In the genomic region with DNA sequence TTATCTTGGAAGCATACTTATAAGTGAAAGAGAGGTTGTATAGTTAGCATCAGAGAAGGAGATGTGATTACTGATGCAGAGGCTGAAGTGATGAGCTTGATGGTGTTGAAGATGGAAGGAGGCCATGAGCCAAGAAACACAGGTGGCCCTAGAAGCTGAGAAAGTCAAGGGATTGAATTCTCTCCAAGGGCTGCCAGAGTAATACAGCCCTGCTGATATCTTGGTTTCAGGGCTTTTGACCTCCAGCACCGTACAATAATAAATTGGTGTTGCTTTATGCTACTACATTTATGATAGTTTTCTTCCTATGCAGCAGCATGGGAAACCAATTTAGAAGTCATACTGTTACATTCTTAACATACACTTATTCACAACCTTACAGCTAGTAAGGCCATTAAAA, we compare ENCODE assay signal across 21 cellular contexts.
A peak's percentile ranks its signal among the peaks of the same experiment; 100 is the strongest.
DNase-seq lines count a peak whose midpoint lies in the region; ATAC-seq and TF ChIP-seq lines count a peak whose summit lies in the region.
"Had no signal": no experiment of that assay in that cellular context is flagged by ENCODE, and none has a peak within 500 bp of the region (broad histone marks: within the 10 kb centered on the region; RNA-seq: fewer than 3 reads in every experiment).

No MANE protein-coding gene starts in this region.

- CTCF ChIA-PET in MCF 10A (lab: Yijun Ruan, JAX) = interaction anchor here (0.6 to 1.4 kb wide), 4 partner anchors 23 to 1248 kb away, joined by 3 to 5 read pairs (median 4); no protein-coding TSS in a partner anchor

- H3K4me1 Mint-ChIP-seq in MCF 10A (ENCODE audit: insufficient read depth, unreplicated experiment) (peaks cover 10% of the 10 kb centered on the region), glutamatergic neuron (ENCODE audit: low read depth, unreplicated experiment) (no peaks in the 10 kb centered on the region)
- H3K4me1 Mint-ChIP-seq: B cell had no signal

- TF ChIP-seq POLR2A in breast epithelium (IDR thresholded peaks at IDR 0.05) (no peak), body of pancreas (IDR thresholded peaks at IDR 0.05) (no peak)

- 29 to 46% methylated on average over 1 of the region's 1 CpG for WGBS in body of pancreas, 2 donors

- no peaks in the 10 kb centered on the region for H3K27me3 Mint-ChIP-seq in MCF 10A (ENCODE audit: insufficient read depth, unreplicated experiment)
- peaks cover 3% of the 10 kb centered on the region for H3K27me3 Mint-ChIP-seq in glutamatergic neuron (ENCODE audit: unreplicated experiment)
- H3K27me3 Mint-ChIP-seq: B cell had no signal

- H3K9me3 Mint-ChIP-seq in MCF 10A (ENCODE audit: unreplicated experiment) (no peaks in the 10 kb centered on the region), glutamatergic neuron (ENCODE audit: unreplicated experiment) (peaks cover 5% of the 10 kb centered on the region)

- TF ChIP-seq CTCF in breast epithelium (IDR thresholded peaks at IDR 0.05) (no peak), MCF 10A (IDR thresholded peaks at IDR 0.05; ENCODE audit: unreplicated experiment) (no peak), body of pancreas (IDR thresholded peaks at IDR 0.05) (no peak), glutamatergic neuron (IDR thresholded peaks at IDR 0.05; ENCODE audit: partially characterized antibody, unreplicated experiment) (no peak)

- H3K9me3 ChIP-seq in breast epithelium = no peaks in the 10 kb centered on the region
- no peaks in the 10 kb centered on the region for H3K9me3 ChIP-seq in body of pancreas
- H3K9me3 ChIP-seq: A549, Caco-2 had no signal

- intact Hi-C loops in breast epithelium (cut with DNase I; ENCODE audit: low total_unique reads) = no loop called here
- intact Hi-C loops in MCF 10A (cut with micrococcal nuclease) = no loop called here
- intact Hi-C loops in body of pancreas (cut with DNase I) = no loop called here

- H3K27ac Mint-ChIP-seq in MCF 10A (ENCODE audit: low read depth, unreplicated experiment) (no peak overlapping the region), glutamatergic neuron (ENCODE audit: unreplicated experiment) (no peak overlapping the region)
- H3K27ac Mint-ChIP-seq: B cell; CD4-positive, alpha-beta T cell; CD8-positive, alpha-beta T cell had no signal

- H3K36me3 ChIP-seq in breast epithelium = no peaks in the 10 kb centered on the region
- no peaks in the 10 kb centered on the region for H3K36me3 ChIP-seq in body of pancreas (replicated peaks in 1 of 2; ENCODE audit: insufficient read depth in 1 of 2, low read depth in 2 of 2)
- H3K36me3 ChIP-seq: BLaER1 treated with 17β-estradiol and CSF1 and Interleukin-3, amounts not matched to agents 10 nM and 100 nM had no signal

- H3K27me3 ChIP-seq in breast epithelium (no peaks in the 10 kb centered on the region), body of pancreas (no peaks in the 10 kb centered on the region)
- H3K27me3 ChIP-seq: BLaER1 treated with 17β-estradiol and CSF1 and Interleukin-3, amounts not matched to agents 10 nM and 100 nM had no signal

- H3K4me1 ChIP-seq in breast epithelium = no peaks in the 10 kb centered on the region
- H3K4me1 ChIP-seq in body of pancreas = peaks cover 41% of the 10 kb centered on the region
- H3K4me1 ChIP-seq: A549, Caco-2 had no signal

- POLR2A ChIA-PET in MCF 10A (lab: Yijun Ruan, JAX) = interaction anchor here (0.6 to 0.9 kb wide), 2 partner anchors 53 to 663 kb away, joined by 3 read pairs; no protein-coding TSS in a partner anchor

- no peaks in the 10 kb centered on the region for H3K36me3 Mint-ChIP-seq in MCF 10A (ENCODE audit: insufficient read depth, unreplicated experiment)
- no peaks in the 10 kb centered on the region for H3K36me3 Mint-ChIP-seq in glutamatergic neuron (ENCODE audit: unreplicated experiment)
- H3K36me3 Mint-ChIP-seq: CD8-positive, alpha-beta T cell had no signal

- H3K27ac ChIP-seq in breast epithelium = peak overlapping the region; percentile 8 to 26
- H3K27ac ChIP-seq in body of pancreas = peak overlapping the region; percentile 71 to 84 (median 76)
- H3K27ac ChIP-seq: 22Rv1; A549; BLaER1 treated with 17β-estradiol and CSF1 and Interleukin-3, amounts not matched to agents 10 nM and 100 nM; C4-2B had no signal

- ATAC-seq in body of pancreas = no peak
- ATAC-seq: A549; CD8-positive, alpha-beta T cell; GM12878 had no signal

- H3K4me3 ChIP-seq in breast epithelium (no peak overlapping the region), body of pancreas (no peak overlapping the region)
- H3K4me3 ChIP-seq: A549; BLaER1 treated with 17β-estradiol and CSF1 and Interleukin-3, amounts not matched to agents 10 nM and 100 nM; GM12878 had no signal

- H3K4me3 Mint-ChIP-seq in MCF 10A (ENCODE audit: unreplicated experiment) (no peak overlapping the region), glutamatergic neuron (ENCODE audit: unreplicated experiment) (no peak overlapping the region)
- H3K4me3 Mint-ChIP-seq: B cell; CD4-positive, alpha-beta T cell; CD8-positive, alpha-beta T cell had no signal

- BruUV-seq in MCF 10A (replicated peaks; lab: Mats Ljungman, UMichigan) = no TSS peak

- DNase-seq in breast epithelium (ENCODE audit: low spot score in 2 of 2) (no peak), MCF 10A (ENCODE audit: unreplicated experiment) (no peak), body of pancreas (no peak), cerebellum (ENCODE audit: low spot score) (peak; percentile 1), pons (ENCODE audit: low spot score) (peak; percentile 29), glutamatergic neuron (no peak), activated T-cell treated with anti-CD3 and anti-CD28 coated beads for 4 hours (no peak), NCI-H748 treated with DMSO at 0.1 percent for 48 hours (lab: John Stamatoyannopoulos, UW) (no peak)
- DNase-seq: AML-193; Caco-2; Calu3; CD4-positive, alpha-beta T cell; CD8-positive, alpha-beta T cell; DMS79 treated with DMSO at 0.1 percent for 48 hours; GDM1 had no signal

Comparison
In these comparisons a context has a peak if more than half of its experiments do, and no peak if none do; other contexts are left out.
1. DNase-seq: peak in cerebellum (single experiment) and pons (single experiment); none in breast epithelium (0 of 2), MCF 10A (single experiment), body of pancreas (0 of 4), glutamatergic neuron (single experiment), activated T-cell treated with anti-CD3 and anti-CD28 coated beads for 4 hours (single experiment) and NCI-H748 treated with DMSO at 0.1 percent for 48 hours (single experiment).